ENCODE assay signal across 8 cellular contexts in the genomic region with DNA sequence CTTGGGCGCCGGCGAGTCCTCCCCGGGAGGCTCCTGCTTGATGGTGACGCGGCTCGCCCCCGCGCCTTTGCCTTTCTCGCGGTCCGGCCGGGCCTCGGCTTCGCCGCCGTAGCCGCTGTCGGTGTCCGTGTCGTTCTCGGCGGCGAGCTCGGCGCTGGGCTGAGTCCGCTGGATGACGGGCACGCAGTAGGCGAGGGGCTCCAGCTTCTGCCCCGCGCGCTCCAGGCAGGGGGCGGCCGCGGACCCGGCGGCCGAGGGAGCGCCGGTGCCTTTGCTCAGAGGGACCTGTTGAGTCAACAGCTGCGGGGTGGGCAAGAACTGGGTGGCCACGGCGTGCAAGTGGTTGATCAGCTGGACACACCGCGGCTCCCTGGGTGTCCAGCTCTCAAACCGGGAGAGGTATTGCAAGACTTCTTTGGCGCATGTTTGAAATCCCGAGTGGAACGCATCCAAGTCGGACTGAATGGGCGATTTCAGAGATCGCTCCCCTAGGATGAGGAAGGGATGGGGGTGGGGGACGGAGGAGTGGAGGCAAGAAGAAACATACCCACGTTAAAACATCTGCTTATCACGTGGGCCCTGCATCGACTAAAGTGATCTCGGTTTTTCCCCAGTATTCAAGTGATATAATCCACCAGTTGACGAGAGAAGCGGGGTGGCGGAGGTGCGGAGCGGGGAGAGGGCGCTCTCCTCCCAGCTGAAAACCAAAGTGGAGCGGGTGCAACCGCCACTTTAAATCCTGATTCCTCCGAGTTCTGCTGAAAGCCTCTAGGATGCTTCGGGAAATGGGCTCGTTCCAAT. TPM values are rescaled to one million over a fixed set of nuclear protein-coding genes. Genes with fewer than 3 reads are reported as not detected.
DNase-seq lines count a peak whose midpoint lies in the region; ATAC-seq and TF ChIP-seq lines count a peak whose summit lies in the region.

No MANE protein-coding gene starts in this region.

- ATAC-seq in WTC11: peak; percentile 4
- ATAC-seq in effector memory CD8-positive, alpha-beta T cell (replicated peaks): peak; percentile 25
- ATAC-seq in stimulated activated naive CD8-positive, alpha-beta T cell treated with anti-CD3 and anti-CD28 coated beads, Interleukin-15, amount 100 ng/mL, for 72 hours: peak; percentile 44

- peak overlapping the region; percentile 90 for H3K4me3 Mint-ChIP-seq in WTC11
- H3K4me3 Mint-ChIP-seq in effector memory CD8-positive, alpha-beta T cell: peak overlapping the region; percentile 68 to 75
- H3K4me3 Mint-ChIP-seq in stimulated activated naive CD8-positive, alpha-beta T cell treated with anti-CD3 and anti-CD28 coated beads, Interleukin-15, amount 100 ng/mL, for 72 hours: peak overlapping the region; percentile 73 to 81

- no peaks in the 10 kb centered on the region for H3K36me3 Mint-ChIP-seq in WTC11
- no peaks in the 10 kb centered on the region for H3K36me3 Mint-ChIP-seq in effector memory CD8-positive, alpha-beta T cell (ENCODE audit: insufficient read depth)

- peak; percentile 66 for DNase-seq in activated effector memory CD4-positive, alpha-beta T cell treated with anti-CD3 and anti-CD28 coated beads, Interleukin-2, amount 50 U/mL, for 16 hours
- DNase-seq in activated effector memory CD4-positive, alpha-beta T cell treated with Interleukin-2 at 50 U/mL for 16 hours: no peak
- DNase-seq in HuH-7 (ENCODE audit: low spot score) (peak; percentile 62), WTC11 (ENCODE audit: low spot score) (peak; percentile 57), lung microvascular endothelial cell (ENCODE audit: low read depth in 2 of 2) (peak; percentile 74 to 86), NCI-H1694 treated with DMSO at 0.1 percent for 48 hours (lab: John Stamatoyannopoulos, UW) (no peak)
- no peak for DNase-seq in effector memory CD8-positive, alpha-beta T cell
- DNase-seq in stimulated activated naive CD8-positive, alpha-beta T cell treated with anti-CD3 and anti-CD28 coated beads, Interleukin-15, amount 100 ng/mL, for 72 hours: peak; percentile 22 to 34

- H3K27me3 Mint-ChIP-seq in WTC11 (ENCODE audit: low read depth): peaks cover 76% of the 10 kb centered on the region
- H3K27me3 Mint-ChIP-seq in effector memory CD8-positive, alpha-beta T cell: peaks cover 79 to 83% of the 10 kb centered on the region in 2 donors
- peaks cover 97% of the 10 kb centered on the region for H3K27me3 Mint-ChIP-seq in stimulated activated naive CD8-positive, alpha-beta T cell treated with anti-CD3 and anti-CD28 coated beads, Interleukin-15, amount 100 ng/mL, for 72 hours

- H3K27ac Mint-ChIP-seq in WTC11: no peak overlapping the region
- H3K27ac Mint-ChIP-seq in effector memory CD8-positive, alpha-beta T cell: no peak overlapping the region
- H3K27ac Mint-ChIP-seq in stimulated activated naive CD8-positive, alpha-beta T cell treated with anti-CD3 and anti-CD28 coated beads, Interleukin-15, amount 100 ng/mL, for 72 hours: no peak overlapping the region

- H3K4me1 Mint-ChIP-seq in WTC11: peaks cover 63% of the 10 kb centered on the region
- H3K4me1 Mint-ChIP-seq in effector memory CD8-positive, alpha-beta T cell (ENCODE audit: low read depth in 2 of 2): peaks cover 25 to 31% of the 10 kb centered on the region in 2 donors
- peaks cover 39% of the 10 kb centered on the region for H3K4me1 Mint-ChIP-seq in stimulated activated naive CD8-positive, alpha-beta T cell treated with anti-CD3 and anti-CD28 coated beads, Interleukin-15, amount 100 ng/mL, for 72 hours

- POLR2A ChIA-PET in WTC11 (lab: Charles Lee): interaction anchor here (1.6 kb wide), 1 partner anchor 9 kb away, joined by 6 read pairs; no protein-coding TSS in a partner anchor

- CTCF ChIA-PET in WTC11 (lab: Charles Lee): interaction anchor here (0.8 to 1.9 kb wide), 8 partner anchors 9 to 402 kb away, joined by 3 to 7 read pairs (median 3); partner anchors contain the start of gene SSPN

- H3K9me3 Mint-ChIP-seq in WTC11: no peaks in the 10 kb centered on the region
- no peaks in the 10 kb centered on the region for H3K9me3 Mint-ChIP-seq in effector memory CD8-positive, alpha-beta T cell
- no peaks in the 10 kb centered on the region for H3K9me3 Mint-ChIP-seq in stimulated activated naive CD8-positive, alpha-beta T cell treated with anti-CD3 and anti-CD28 coated beads, Interleukin-15, amount 100 ng/mL, for 72 hours

- no peak for TF ChIP-seq CTCF in WTC11 (IDR thresholded peaks at IDR 0.05)

TF ChIP-seq in WTC11, 78 proteins besides CTCF, POLR2A, EP300 and RAD21 (continues in another document):
- no peak for TF ChIP-seq MYBL2 (CRISPR knock-in tag; IDR thresholded peaks at IDR 0.05)
- no peak for TF ChIP-seq ETV6 (CRISPR knock-in tag; IDR thresholded peaks at IDR 0.05)
- TF ChIP-seq, protein P1, sequence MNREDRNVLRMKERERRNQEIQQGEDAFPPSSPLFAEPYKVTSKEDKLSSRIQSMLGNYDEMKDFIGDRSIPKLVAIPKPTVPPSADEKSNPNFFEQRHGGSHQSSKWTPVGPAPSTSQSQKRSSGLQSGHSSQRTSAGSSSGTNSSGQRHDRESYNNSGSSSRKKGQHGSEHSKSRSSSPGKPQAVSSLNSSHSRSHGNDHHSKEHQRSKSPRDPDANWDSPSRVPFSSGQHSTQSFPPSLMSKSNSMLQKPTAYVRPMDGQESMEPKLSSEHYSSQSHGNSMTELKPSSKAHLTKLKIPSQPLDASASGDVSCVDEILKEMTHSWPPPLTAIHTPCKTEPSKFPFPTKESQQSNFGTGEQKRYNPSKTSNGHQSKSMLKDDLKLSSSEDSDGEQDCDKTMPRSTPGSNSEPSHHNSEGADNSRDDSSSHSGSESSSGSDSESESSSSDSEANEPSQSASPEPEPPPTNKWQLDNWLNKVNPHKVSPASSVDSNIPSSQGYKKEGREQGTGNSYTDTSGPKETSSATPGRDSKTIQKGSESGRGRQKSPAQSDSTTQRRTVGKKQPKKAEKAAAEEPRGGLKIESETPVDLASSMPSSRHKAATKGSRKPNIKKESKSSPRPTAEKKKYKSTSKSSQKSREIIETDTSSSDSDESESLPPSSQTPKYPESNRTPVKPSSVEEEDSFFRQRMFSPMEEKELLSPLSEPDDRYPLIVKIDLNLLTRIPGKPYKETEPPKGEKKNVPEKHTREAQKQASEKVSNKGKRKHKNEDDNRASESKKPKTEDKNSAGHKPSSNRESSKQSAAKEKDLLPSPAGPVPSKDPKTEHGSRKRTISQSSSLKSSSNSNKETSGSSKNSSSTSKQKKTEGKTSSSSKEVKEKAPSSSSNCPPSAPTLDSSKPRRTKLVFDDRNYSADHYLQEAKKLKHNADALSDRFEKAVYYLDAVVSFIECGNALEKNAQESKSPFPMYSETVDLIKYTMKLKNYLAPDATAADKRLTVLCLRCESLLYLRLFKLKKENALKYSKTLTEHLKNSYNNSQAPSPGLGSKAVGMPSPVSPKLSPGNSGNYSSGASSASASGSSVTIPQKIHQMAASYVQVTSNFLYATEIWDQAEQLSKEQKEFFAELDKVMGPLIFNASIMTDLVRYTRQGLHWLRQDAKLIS (CRISPR knock-in tag; IDR thresholded peaks at IDR 0.05; ENCODE audit: borderline replicate concordance): no peak
- TF ChIP-seq MLX (CRISPR knock-in tag; IDR thresholded peaks at IDR 0.05): no peak
- TF ChIP-seq, protein P2, sequence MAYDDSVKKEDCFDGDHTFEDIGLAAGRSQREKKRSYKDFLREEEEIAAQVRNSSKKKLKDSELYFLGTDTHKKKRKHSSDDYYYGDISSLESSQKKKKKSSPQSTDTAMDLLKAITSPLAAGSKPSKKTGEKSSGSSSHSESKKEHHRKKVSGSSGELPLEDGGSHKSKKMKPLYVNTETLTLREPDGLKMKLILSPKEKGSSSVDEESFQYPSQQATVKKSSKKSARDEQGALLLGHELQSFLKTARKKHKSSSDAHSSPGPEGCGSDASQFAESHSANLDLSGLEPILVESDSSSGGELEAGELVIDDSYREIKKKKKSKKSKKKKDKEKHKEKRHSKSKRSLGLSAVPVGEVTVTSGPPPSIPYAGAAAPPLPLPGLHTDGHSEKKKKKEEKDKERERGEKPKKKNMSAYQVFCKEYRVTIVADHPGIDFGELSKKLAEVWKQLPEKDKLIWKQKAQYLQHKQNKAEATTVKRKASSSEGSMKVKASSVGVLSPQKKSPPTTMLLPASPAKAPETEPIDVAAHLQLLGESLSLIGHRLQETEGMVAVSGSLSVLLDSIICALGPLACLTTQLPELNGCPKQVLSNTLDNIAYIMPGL (CRISPR knock-in tag; IDR thresholded peaks at IDR 0.05): peak; percentile 61; the same call in 1 of the 2 replicates
- TF ChIP-seq SP1 (CRISPR knock-in tag; conservative IDR thresholded peaks at IDR 0.05): 0 out of 2 replicates have a peak, but pooled peaks have one; percentile 13
- TF ChIP-seq ZNF671 (CRISPR knock-in tag; IDR thresholded peaks at IDR 0.05): no peak
- no peak for TF ChIP-seq ZBTB21 (CRISPR knock-in tag; IDR thresholded peaks at IDR 0.05; ENCODE audit: borderline replicate concordance)
- TF ChIP-seq MAX (CRISPR knock-in tag; IDR thresholded peaks at IDR 0.05): no peak
- TF ChIP-seq NR2C2 (CRISPR knock-in tag; IDR thresholded peaks at IDR 0.05): no peak
- TF ChIP-seq ELF4 (CRISPR knock-in tag; IDR thresholded peaks at IDR 0.05; ENCODE audit: low read depth): no peak
- TF ChIP-seq CREM (CRISPR knock-in tag; IDR thresholded peaks at IDR 0.05): no peak; the same call in 1 of the 2 replicates
- TF ChIP-seq FOXP1 (CRISPR knock-in tag; IDR thresholded peaks at IDR 0.05; ENCODE audit: borderline replicate concordance): peak; percentile 18; the same call in 1 of the 2 replicates

RNA-seq across cellular contexts. Expression of gene BHLHE41, which starts 2.0 kb away (rescaled TPM):
- total RNA-seq in WTC11 (2021) (5.9 to 7.6 TPM (median 6.7 TPM) in 3 replicates), lung microvascular endothelial cell (under 0.01 TPM in 2 replicates)

Comparison
In these comparisons a context has a peak if more than half of its experiments do, and no peak if none do; other contexts are left out.
1. DNase-seq: peak in activated effector memory CD4-positive, alpha-beta T cell treated with anti-CD3 and anti-CD28 coated beads, Interleukin-2, amount 50 U/mL, for 16 hours (single experiment), HuH-7 (single experiment), WTC11 (single experiment), lung microvascular endothelial cell (2 of 2) and stimulated activated naive CD8-positive, alpha-beta T cell treated with anti-CD3 and anti-CD28 coated beads, Interleukin-15, amount 100 ng/mL, for 72 hours (2 of 2); none in activated effector memory CD4-positive, alpha-beta T cell treated with Interleukin-2 at 50 U/mL for 16 hours (single experiment), effector memory CD8-positive, alpha-beta T cell (0 of 3) and NCI-H1694 treated with DMSO at 0.1 percent for 48 hours (single experiment).
2. Peak in every context shown above with its lines, with median percentiles within 50 percentile points of each other: ATAC-seq and H3K4me3 Mint-ChIP-seq.